ENCODE assay signal across 11 cellular contexts in the genomic region with DNA sequence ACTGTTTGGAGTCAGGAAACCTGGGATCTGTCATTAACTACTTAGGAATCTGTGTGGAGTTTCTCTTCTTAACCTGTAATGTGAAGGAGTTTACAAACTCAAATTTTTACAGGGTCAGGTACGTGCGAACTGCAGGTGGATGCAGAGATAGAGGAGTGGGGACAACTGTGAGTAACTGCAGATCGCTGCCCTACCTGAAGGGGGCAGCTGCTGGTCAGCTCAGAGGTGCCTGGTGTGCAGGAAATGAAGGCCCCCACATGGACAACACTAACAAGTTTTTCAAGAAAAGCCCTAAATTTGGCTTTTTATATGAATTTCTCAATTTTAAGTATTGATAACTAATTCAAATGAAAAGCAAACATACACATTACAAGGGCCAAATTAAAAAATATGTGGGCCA.
DNase-seq lines count a peak whose midpoint lies in the region; ATAC-seq, FAIRE-seq and TF ChIP-seq lines count a peak whose summit lies in the region.
"Had no signal": no experiment of that assay in that cellular context is flagged by ENCODE, and none has a peak within 500 bp of the region (broad histone marks: within the 10 kb centered on the region; RNA-seq: fewer than 3 reads in every experiment).

No MANE protein-coding gene starts in this region.

- H3K27me3 ChIP-seq in pancreas, result no peaks in the 10 kb centered on the region
- no peaks in the 10 kb centered on the region for H3K27me3 ChIP-seq in small intestine (ENCODE audit: control insufficient read depth in 2 of 2, insufficient read depth in 2 of 2, low read length in 2 of 2)

- ATAC-seq in GM18502 (IDR thresholded peaks at IDR 0.05; ENCODE audit: poor library complexity, unreplicated experiment), result peak; percentile 59
- ATAC-seq in GM21825 (IDR thresholded peaks at IDR 0.05; ENCODE audit: unreplicated experiment), result no peak
- ATAC-seq in pancreas, result no peak
- ATAC-seq: natural killer cell had no signal

- WGBS in pancreas, 2 donors, result 49 to 66% methylated on average over 3 of the region's 3 CpGs
- WGBS in small intestine, 3 donors, result 64 to 72% (median 69%) methylated on average over 3 of the region's 3 CpGs

- 0 out of 2 replicates have a peak, but pooled peaks have one; percentile 21 for TF ChIP-seq RAD21 in Ishikawa (IDR thresholded peaks at IDR 0.05; ENCODE audit: low read depth)

- intact Hi-C loops in pancreas (cut with DNase I), result no loop called here

- H3K27ac ChIP-seq in pancreas (no peak overlapping the region), small intestine (ENCODE audit: low read depth in 1 of 2, low read length in 1 of 2) (no peak overlapping the region)

- H3K4me1 ChIP-seq in pancreas, result no peaks in the 10 kb centered on the region
- H3K4me1 ChIP-seq in small intestine (ENCODE audit: control insufficient read depth in 2 of 2, insufficient read depth in 1 of 2, low read depth in 1 of 2, low read length in 1 of 2), result no peaks in the 10 kb centered on the region

- H3K9me3 ChIP-seq in pancreas, result no peaks in the 10 kb centered on the region
- no peaks in the 10 kb centered on the region for H3K9me3 ChIP-seq in small intestine (ENCODE audit: control insufficient read depth, low read depth)

- FAIRE-seq in pancreas (lab: Jason Lieb, UNC) (no peak), small intestine (lab: Jason Lieb, UNC) (no peak)
- FAIRE-seq: colon had no signal

- no peak overlapping the region for H3K4me3 ChIP-seq in epithelial cell of proximal tubule (ENCODE audit: low read depth, low read length)
- H3K4me3 ChIP-seq in pancreas, result no peak overlapping the region
- no peak overlapping the region for H3K4me3 ChIP-seq in small intestine (ENCODE audit: low read depth in 1 of 2, low read length in 2 of 2)

- TF ChIP-seq CTCF in AG09319 (IDR thresholded peaks at IDR 0.05; ENCODE audit: low read depth, low read length) (peak; percentile 3; the same call in 1 of the 2 replicates), epithelial cell of proximal tubule (conservative IDR thresholded peaks at IDR 0.05; ENCODE audit: low read depth, low read length) (peak; percentile 47), pancreas (IDR thresholded peaks at IDR 0.05) (no peak)

- no peak for TF ChIP-seq EP300 in Ishikawa (IDR thresholded peaks at IDR 0.05; ENCODE audit: borderline replicate concordance)

- no peak for DNase-seq in AG09319 (ENCODE audit: extremely low read depth, low read depth)
- DNase-seq in epithelial cell of proximal tubule (ENCODE audit: low read depth), result no peak
- DNase-seq in SIG-M5 treated with dmso at 0.1 percent for 504 hours (lab: John Stamatoyannopoulos, UW; ENCODE audit: unreplicated experiment), result no peak
- DNase-seq in pancreas, result no peak
- no peak for DNase-seq in small intestine
- DNase-seq: natural killer cell, T-helper 1 cell had no signal

- H3K36me3 ChIP-seq in pancreas, result no peaks in the 10 kb centered on the region
- H3K36me3 ChIP-seq in small intestine (ENCODE audit: control insufficient read depth in 2 of 2, insufficient read depth in 2 of 2, low read length in 2 of 2), result no peaks in the 10 kb centered on the region

TF ChIP-seq in Ishikawa, 13 proteins besides CTCF, POLR2A, EP300 and RAD21:
- TF ChIP-seq USF1 (IDR thresholded peaks at IDR 0.05) (no peak), CREB1 (IDR thresholded peaks at IDR 0.05; ENCODE audit: low read depth) (no peak), TAF1 (IDR thresholded peaks at IDR 0.05; ENCODE audit: low read depth) (no peak), CEBPB (IDR thresholded peaks at IDR 0.05) (no peak), TCF12 (IDR thresholded peaks at IDR 0.05; ENCODE audit: low read depth) (no peak), NFIC (IDR thresholded peaks at IDR 0.05) (no peak), ZBTB7A (IDR thresholded peaks at IDR 0.05; ENCODE audit: low read depth) (no peak), EGR1 (IDR thresholded peaks at IDR 0.05) (no peak), FOXM1 (IDR thresholded peaks at IDR 0.05; ENCODE audit: borderline replicate concordance, low read depth) (no peak), REST (IDR thresholded peaks at IDR 0.05; ENCODE audit: low read depth) (no peak), TEAD4 (IDR thresholded peaks at IDR 0.05) (no peak), YY1 (IDR thresholded peaks at IDR 0.05; ENCODE audit: low read depth) (no peak)
- TF ChIP-seq, protein P1, sequence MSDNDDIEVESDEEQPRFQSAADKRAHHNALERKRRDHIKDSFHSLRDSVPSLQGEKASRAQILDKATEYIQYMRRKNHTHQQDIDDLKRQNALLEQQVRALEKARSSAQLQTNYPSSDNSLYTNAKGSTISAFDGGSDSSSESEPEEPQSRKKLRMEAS (IDR thresholded peaks at IDR 0.05), result no peak

Comparison
In these comparisons a context has a peak if more than half of its experiments do, and no peak if none do; other contexts are left out.
1. CTCF ChIP-seq: peak in AG09319 (single experiment) and epithelial cell of proximal tubule (single experiment); none in pancreas (0 of 4).